In genomic region chr21:15293251-15293650, GRCh38 we compare ENCODE assay signal across 1 cellular context.
TF ChIP-seq lines count a peak whose summit lies in the region.

No MANE protein-coding gene starts in this region.

TF ChIP-seq in WTC11, 78 proteins besides CTCF, POLR2A, EP300 and RAD21 (continued from another document):
- TF ChIP-seq ZNF425 (CRISPR knock-in tag; conservative IDR thresholded peaks at IDR 0.05) = no peak
- no peak for TF ChIP-seq ERG (CRISPR knock-in tag; IDR thresholded peaks at IDR 0.05)
- no peak for TF ChIP-seq ZNF281 (CRISPR knock-in tag; IDR thresholded peaks at IDR 0.05)
